In genomic region chr19:6109947-6110346, GRCh38 we compare ENCODE assay signal across 8 cellular contexts. TPM values are rescaled to one million over a fixed set of nuclear protein-coding genes. Genes with fewer than 3 reads are reported as not detected.
DNase-seq lines count a peak whose midpoint lies in the region; ATAC-seq and TF ChIP-seq lines count a peak whose summit lies in the region.

No MANE protein-coding gene starts in this region.

- DNase-seq in CD4-positive, alpha-beta memory T cell: no peak
- DNase-seq in NCI-H69 (lab: John Stamatoyannopoulos, UW) (peak; percentile 35), endodermal cell (peak; percentile 47), neural progenitor cell (ENCODE audit: low spot score) (no peak), NCI-H1105 (lab: John Stamatoyannopoulos, UW) (no peak), SHP77 treated with DMSO at 0.1 percent for 48 hours (lab: John Stamatoyannopoulos, UW) (no peak)

- peak overlapping the region; percentile 52 to 55 for H3K4me3 ChIP-seq in CD4-positive, alpha-beta memory T cell (ENCODE audit: low read length in 2 of 2)
- H3K4me3 ChIP-seq in endodermal cell (ENCODE audit: low read length) (peak overlapping the region; percentile 69), neural progenitor cell (peak overlapping the region; percentile 62)

- H3K9ac ChIP-seq in endodermal cell (ENCODE audit: extremely low read depth, low read length, poor library complexity, severe bottlenecking) (peak overlapping the region; percentile 34), neural progenitor cell (no peak overlapping the region)

- peak overlapping the region; percentile 43 for H3K27ac ChIP-seq in CD4-positive, alpha-beta memory T cell (ENCODE audit: low read depth, low read length)
- H3K27ac ChIP-seq in endodermal cell (ENCODE audit: low read depth, low read length): no peak overlapping the region
- no peak overlapping the region for H3K27ac ChIP-seq in neural progenitor cell

- H3K27me3 Mint-ChIP-seq in CD4-positive, alpha-beta memory T cell: peaks cover 2 to 7% of the 10 kb centered on the region in 2 donors
- H3K27me3 Mint-ChIP-seq in endodermal cell (ENCODE audit: insufficient read depth) (peaks cover 32% of the 10 kb centered on the region), neural progenitor cell (ENCODE audit: insufficient read depth, low read depth) (peaks cover 9% of the 10 kb centered on the region)

- no peaks in the 10 kb centered on the region for H3K9me3 ChIP-seq in CD4-positive, alpha-beta memory T cell (ENCODE audit: control insufficient read depth in 1 of 2, low read length in 2 of 2)
- H3K9me3 ChIP-seq in endodermal cell (ENCODE audit: control insufficient read depth, low read length): no peaks in the 10 kb centered on the region
- no peaks in the 10 kb centered on the region for H3K9me3 ChIP-seq in neural progenitor cell (ENCODE audit: low read depth)

- peaks cover 4% of the 10 kb centered on the region for H3K27me3 ChIP-seq in CD4-positive, alpha-beta memory T cell (ENCODE audit: insufficient read depth, low read length)
- H3K27me3 ChIP-seq in endodermal cell (ENCODE audit: control insufficient read depth, insufficient read depth, low read length, poor library complexity, severe bottlenecking) (peaks cover 25% of the 10 kb centered on the region), neural progenitor cell (peaks cover 40% of the 10 kb centered on the region)

- POLR2A ChIA-PET in CD4-positive, alpha-beta memory T cell (lab: Charles Lee; ENCODE audit: partially characterized antibody): no interaction called here

- peaks cover 0 to 2% (median 0%) of the 10 kb centered on the region in 8 donors for H3K9me3 Mint-ChIP-seq in CD4-positive, alpha-beta memory T cell
- H3K9me3 Mint-ChIP-seq in endodermal cell: no peaks in the 10 kb centered on the region
- H3K9me3 Mint-ChIP-seq in neural progenitor cell: peaks cover 8% of the 10 kb centered on the region

- peaks cover 11 to 26% (median 24%) of the 10 kb centered on the region in 4 donors for H3K4me1 Mint-ChIP-seq in CD4-positive, alpha-beta memory T cell
- H3K4me1 Mint-ChIP-seq in endodermal cell (peaks cover 12% of the 10 kb centered on the region), neural progenitor cell (peaks cover 20% of the 10 kb centered on the region)

- 1 to 2% methylated on average over 25 to 38 of the region's 38 CpGs for WGBS in endodermal cell (ENCODE audit: insufficient coverage in 1 of 2, insufficient read length in 1 of 2), 2 experiments

- H3K4me3 Mint-ChIP-seq in CD4-positive, alpha-beta memory T cell: peak overlapping the region; percentile 89 to 97 (median 94)
- peak overlapping the region; percentile 72 for H3K4me3 Mint-ChIP-seq in endodermal cell
- H3K4me3 Mint-ChIP-seq in neural progenitor cell: peak overlapping the region; percentile 98

- H2AFZ ChIP-seq in neural progenitor cell (replicated peaks): no peak overlapping the region

- CTCF ChIA-PET in CD4-positive, alpha-beta memory T cell (lab: Charles Lee; ENCODE audit: partially characterized antibody): no interaction called here

- intact Hi-C loops in CD4-positive, alpha-beta memory T cell (cut with micrococcal nuclease): loop anchor here (1.0 to 5.0 kb wide), 6 partner anchors 43 to 319 kb away; partner anchors contain the start of genes CLPP, DUS3L, RANBP3 and VMAC

- H3F3A ChIP-seq in neural progenitor cell (ENCODE audit: low read depth): peaks cover 19% of the 10 kb centered on the region

- H3K36me3 ChIP-seq in CD4-positive, alpha-beta memory T cell (ENCODE audit: insufficient read depth, low read length): no peaks in the 10 kb centered on the region
- H3K36me3 ChIP-seq in endodermal cell (ENCODE audit: control insufficient read depth, insufficient read depth, low read length) (no peaks in the 10 kb centered on the region), neural progenitor cell (no peaks in the 10 kb centered on the region)

- peaks cover 0 to 12% of the 10 kb centered on the region in 2 donors for H3K36me3 Mint-ChIP-seq in CD4-positive, alpha-beta memory T cell
- H3K36me3 Mint-ChIP-seq in endodermal cell (ENCODE audit: low read depth) (no peaks in the 10 kb centered on the region), neural progenitor cell (peaks cover 11% of the 10 kb centered on the region)

- peak overlapping the region; percentile 93 to 97 (median 95) for H3K27ac Mint-ChIP-seq in CD4-positive, alpha-beta memory T cell
- no peak overlapping the region for H3K27ac Mint-ChIP-seq in endodermal cell
- peak overlapping the region; percentile 92 for H3K27ac Mint-ChIP-seq in neural progenitor cell

- no peaks in the 10 kb centered on the region for H3K79me2 ChIP-seq in neural progenitor cell (ENCODE audit: low read depth)

- ATAC-seq in HG03108 (IDR thresholded peaks at IDR 0.05; ENCODE audit: unreplicated experiment) (no peak), GM21529 (IDR thresholded peaks at IDR 0.05; ENCODE audit: unreplicated experiment) (no peak)

- no peaks in the 10 kb centered on the region for H4K20me1 ChIP-seq in neural progenitor cell (ENCODE audit: low read depth)

- TF ChIP-seq CTCF in endodermal cell (conservative IDR thresholded peaks at IDR 0.05) (no peak), neural progenitor cell (IDR thresholded peaks at IDR 0.05) (no peak)

- peak overlapping the region; percentile 78 for H3K4me2 ChIP-seq in neural progenitor cell

- peaks cover 27% of the 10 kb centered on the region for H3K4me1 ChIP-seq in CD4-positive, alpha-beta memory T cell (ENCODE audit: insufficient read depth, low read length)
- H3K4me1 ChIP-seq in endodermal cell (ENCODE audit: control insufficient read depth, insufficient read depth, low read length) (no peaks in the 10 kb centered on the region), neural progenitor cell (peaks cover 10% of the 10 kb centered on the region)

RNA-seq across cellular contexts. Expression of gene RFX2, which starts 0.4 kb away (rescaled TPM):
- total RNA-seq in CD4-positive, alpha-beta memory T cell: 1 to 10 TPM; 5.6 to 6.7 TPM
- polyA plus RNA-seq in CD4-positive, alpha-beta memory T cell: 1 to 10 TPM; 3.6 to 6.0 TPM
- total RNA-seq in endodermal cell (10 to 100 TPM in 1 of 2 donors, 1 to 10 TPM in 1; 6.6 to 11.0 TPM), neural progenitor cell (ENCODE audit: low replicate concordance) (6.2 and 11.0 TPM in 2 replicates)
- 20.7 TPM for polyA plus RNA-seq in endodermal cell (2013, experiment 1 of 2)
- 17.6 TPM for polyA plus RNA-seq in endodermal cell (2013, experiment 2 of 2)

RNA-seq across cellular contexts. Expression of gene ACSBG2, which starts 25.5 kb away (rescaled TPM):
- not detected for total RNA-seq in CD4-positive, alpha-beta memory T cell
- not detected for polyA plus RNA-seq in CD4-positive, alpha-beta memory T cell
- total RNA-seq in endodermal cell (not detected), neural progenitor cell (ENCODE audit: low replicate concordance) (not detected in 2 replicates)
- not detected for polyA plus RNA-seq in endodermal cell (2013, experiment 1 of 2)
- not detected for polyA plus RNA-seq in endodermal cell (2013, experiment 2 of 2)

Comparison
In these comparisons a context has a peak if more than half of its experiments do, and no peak if none do; other contexts are left out.
1. DNase-seq: peak in NCI-H69 (single experiment) and endodermal cell (single experiment); none in CD4-positive, alpha-beta memory T cell (0 of 5), neural progenitor cell (single experiment), NCI-H1105 (single experiment) and SHP77 treated with DMSO at 0.1 percent for 48 hours (single experiment).
2. Peak in every context shown above with its lines, with median percentiles within 50 percentile points of each other: H3K4me3 ChIP-seq and H3K4me3 Mint-ChIP-seq.